Comparison of ENCODE assay signal across 14 cellular contexts in genomic region chr10:97388152-97388551, GRCh38.
"Had no signal": no experiment of that assay in that cellular context is flagged by ENCODE, and none has a peak within 500 bp of the region (broad histone marks: within the 10 kb centered on the region; RNA-seq: fewer than 3 reads in every experiment).

No MANE protein-coding gene starts in this region.

- DNase-seq: activated CD4-positive, alpha-beta T cell treated with anti-CD3 and anti-CD28 coated beads for 48 hours; activated CD8-positive, alpha-beta memory T cell treated with anti-CD3 and anti-CD28 coated beads for 24 hours; activated effector memory CD4-positive, alpha-beta T cell treated with Interleukin-2 at 50 U/mL for 16 hours; brain microvascular endothelial cell; glutamatergic neuron; left cardiac atrium; T-helper 1 cell; thyroid gland had no signal

- H3K27me3 ChIP-seq: brain microvascular endothelial cell, pancreas, thyroid gland, vagina had no signal

- H3K9me3 Mint-ChIP-seq: activated naive CD4-positive, alpha-beta T cell treated with anti-CD3 and anti-CD28 coated beads, Interleukin-2, amount 50 U/mL, for 24 hours; WTC11 had no signal

- H3K4me1 ChIP-seq: pancreas, thyroid gland, vagina had no signal

- H3K4me3 ChIP-seq: pancreas, skin epidermis, thyroid gland, vagina had no signal

- H3K27ac Mint-ChIP-seq: activated naive CD4-positive, alpha-beta T cell treated with anti-CD3 and anti-CD28 coated beads, Interleukin-2, amount 50 U/mL, for 24 hours; WTC11 had no signal

- H3K4me1 Mint-ChIP-seq: WTC11 had no signal

- H3K9me3 ChIP-seq: pancreas, thyroid gland, vagina had no signal

- H3K4me3 Mint-ChIP-seq: activated naive CD4-positive, alpha-beta T cell treated with anti-CD3 and anti-CD28 coated beads, Interleukin-2, amount 50 U/mL, for 24 hours; WTC11 had no signal

- H3K27me3 Mint-ChIP-seq: activated naive CD4-positive, alpha-beta T cell treated with anti-CD3 and anti-CD28 coated beads, Interleukin-2, amount 50 U/mL, for 24 hours had no signal

- H3K27ac ChIP-seq: brain microvascular endothelial cell, pancreas, skin epidermis, thyroid gland, vagina had no signal

- ATAC-seq: esophagus mucosa, WTC11 had no signal
